In the genomic region with DNA sequence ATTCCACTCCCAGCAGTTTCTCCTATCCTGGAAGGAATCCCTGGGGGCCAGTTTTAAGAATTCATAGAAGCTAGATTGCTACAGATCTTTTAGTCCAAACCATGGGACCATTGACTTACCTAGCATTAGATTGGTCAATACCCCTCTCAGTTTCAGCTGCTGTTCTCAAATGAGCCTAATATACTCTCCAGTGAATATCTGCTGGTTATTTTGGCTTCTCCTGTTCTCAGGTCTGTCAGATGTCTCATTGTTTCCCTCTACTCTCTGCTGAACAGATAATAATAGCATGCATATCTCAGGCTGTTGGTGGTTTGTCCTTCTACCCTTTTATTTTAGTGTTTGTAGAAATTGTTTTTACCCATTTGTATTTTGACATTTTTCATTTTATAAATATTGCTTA, we compare ENCODE assay signal across 26 cellular contexts.
DNase-seq lines count a peak whose midpoint lies in the region; ATAC-seq, FAIRE-seq and TF ChIP-seq lines count a peak whose summit lies in the region.
"Had no signal": no experiment of that assay in that cellular context is flagged by ENCODE, and none has a peak within 500 bp of the region (broad histone marks: within the 10 kb centered on the region; RNA-seq: fewer than 3 reads in every experiment).

No MANE protein-coding gene starts in this region.

- peaks cover 10% of the 10 kb centered on the region for H3K9me3 Mint-ChIP-seq in activated T-helper 2 cell treated with anti-CD3 and anti-CD28 coated beads, Interferon-gamma antibody, Interleukin-2, Interleukin-4, amounts not matched to agents 10 μg/mL and 5 μg/mL and 100 μg/mL, durations not matched to agents 14 hours and 24 hours and 36 hours

- no peak for ATAC-seq in foreskin keratinocyte
- peak; percentile 31 to 43 for ATAC-seq in gastrocnemius medialis
- ATAC-seq in omental fat pad (ENCODE audit: low FRiP score): no peak
- ATAC-seq: A549 had no signal

- peak; percentile 76 for FAIRE-seq in D721Med (lab: Jason Lieb, UNC)
- FAIRE-seq: A549, G401.6, GM12891, RCC 7860 had no signal

- H3K36me3 ChIP-seq in left ventricle myocardium inferior (no peaks in the 10 kb centered on the region), gastrocnemius medialis (no peaks in the 10 kb centered on the region)
- H3K36me3 ChIP-seq: BLaER1 treated with 17β-estradiol and CSF1 and Interleukin-3, amounts not matched to agents 10 nM and 100 nM; HAP-1; SJSA1 had no signal

- H3K9me3 ChIP-seq in left ventricle myocardium inferior (replicated peaks) (peaks cover 22% of the 10 kb centered on the region), gastrocnemius medialis (no peaks in the 10 kb centered on the region)
- H3K9me3 ChIP-seq: HAP-1, SJSA1 had no signal

- H3K4me3 ChIP-seq in left ventricle myocardium inferior (peak overlapping the region; percentile 20), gastrocnemius medialis (no peak overlapping the region)
- H3K4me3 ChIP-seq: A549; BLaER1 treated with 17β-estradiol and CSF1 and Interleukin-3, amounts not matched to agents 10 nM and 100 nM; HAP-1; SJSA1 had no signal

- no peaks in the 10 kb centered on the region for H3K4me1 Mint-ChIP-seq in activated T-helper 2 cell treated with anti-CD3 and anti-CD28 coated beads, Interferon-gamma antibody, Interleukin-2, Interleukin-4, amounts not matched to agents 10 μg/mL and 5 μg/mL and 100 μg/mL, durations not matched to agents 14 hours and 24 hours and 36 hours (ENCODE audit: low read depth)

- intact Hi-C loops in left ventricle myocardium inferior (cut with micrococcal nuclease) (no loop called here), gastrocnemius medialis (cut with DNase I; ENCODE audit: low total_unique reads) (no loop called here)
- intact Hi-C loops in activated T-helper 2 cell treated with anti-CD3 and anti-CD28 coated beads, Interferon-gamma antibody, Interleukin-2, Interleukin-4, amounts not matched to agents 10 μg/mL and 5 μg/mL and 100 μg/mL, durations not matched to agents 14 hours and 24 hours and 36 hours (cut with micrococcal nuclease): no loop called here

- in situ Hi-C loops in gastrocnemius medialis (cut with MboI; ENCODE audit: low sequenced_read_pairs in 4 of 4): no loop called here

- peak overlapping the region; percentile 4 for H3K27ac ChIP-seq in foreskin keratinocyte
- peak overlapping the region; percentile 90 for H3K27ac ChIP-seq in left ventricle myocardium inferior (replicated peaks)
- H3K27ac ChIP-seq in gastrocnemius medialis: peak overlapping the region; percentile 46 to 72 (median 60)
- H3K27ac ChIP-seq: A549; BLaER1 treated with 17β-estradiol and CSF1 and Interleukin-3, amounts not matched to agents 10 nM and 100 nM; SJSA1 had no signal

- H3K4me1 ChIP-seq in foreskin keratinocyte: peaks cover 16% of the 10 kb centered on the region
- peaks cover 81% of the 10 kb centered on the region for H3K4me1 ChIP-seq in left ventricle myocardium inferior
- peaks cover 18 to 44% of the 10 kb centered on the region in 2 donors for H3K4me1 ChIP-seq in gastrocnemius medialis
- H3K4me1 ChIP-seq: A549; BLaER1 treated with 17β-estradiol and CSF1 and Interleukin-3, amounts not matched to agents 10 nM and 100 nM; HAP-1; SJSA1 had no signal

- H3K27ac Mint-ChIP-seq in activated T-helper 2 cell treated with anti-CD3 and anti-CD28 coated beads, Interferon-gamma antibody, Interleukin-2, Interleukin-4, amounts not matched to agents 10 μg/mL and 5 μg/mL and 100 μg/mL, durations not matched to agents 14 hours and 24 hours and 36 hours: no peak overlapping the region
- H3K27ac Mint-ChIP-seq: CD4-positive, alpha-beta T cell had no signal

- DNase-seq in D721Med (ENCODE audit: insufficient read length, low spot score): no peak
- no peak for DNase-seq in foreskin keratinocyte
- no peak for DNase-seq in left ventricle myocardium inferior
- no peak for DNase-seq in gastrocnemius medialis
- no peak for DNase-seq in HEK293T (ENCODE audit: extremely low spot score)
- no peak for DNase-seq in activated T-helper 2 cell treated with anti-CD3 and anti-CD28 coated beads, Interferon-gamma antibody, Interleukin-2, Interleukin-4, amounts not matched to agents 10 μg/mL and 5 μg/mL and 100 μg/mL, durations not matched to agents 14 hours and 24 hours and 36 hours (ENCODE audit: low spot score)
- no peak for DNase-seq in omental fat pad (ENCODE audit: low spot score)
- DNase-seq: AML-193; CD4-positive, alpha-beta T cell; DMS53; GOT3; KBM-7; MV-4-11; NCI-H1105; NCI-H1436 treated with DMSO at 0.1 percent for 48 hours; NCI-H187 treated with DMSO at 0.1 percent for 48 hours; NCI-H446; NCI-H524 treated with DMSO at 0.1 percent for 48 hours; NCI-H774 had no signal

- H3K27me3 Mint-ChIP-seq in activated T-helper 2 cell treated with anti-CD3 and anti-CD28 coated beads, Interferon-gamma antibody, Interleukin-2, Interleukin-4, amounts not matched to agents 10 μg/mL and 5 μg/mL and 100 μg/mL, durations not matched to agents 14 hours and 24 hours and 36 hours (ENCODE audit: low read depth): no peaks in the 10 kb centered on the region

- TF ChIP-seq CTCF in D721Med (IDR thresholded peaks at IDR 0.05; ENCODE audit: insufficient read depth, missing control alignments) (no peak), foreskin keratinocyte (conservative IDR thresholded peaks at IDR 0.05) (no peak), left ventricle myocardium inferior (IDR thresholded peaks at IDR 0.05; ENCODE audit: borderline replicate concordance) (no peak), gastrocnemius medialis (IDR thresholded peaks at IDR 0.05 in 4 of 5, conservative IDR thresholded peaks at IDR 0.05 in 1 of 5) (no peak), omental fat pad (IDR thresholded peaks at IDR 0.05) (no peak)

- no peak overlapping the region for H3K4me3 Mint-ChIP-seq in activated T-helper 2 cell treated with anti-CD3 and anti-CD28 coated beads, Interferon-gamma antibody, Interleukin-2, Interleukin-4, amounts not matched to agents 10 μg/mL and 5 μg/mL and 100 μg/mL, durations not matched to agents 14 hours and 24 hours and 36 hours (ENCODE audit: low read depth)
- H3K4me3 Mint-ChIP-seq: CD4-positive, alpha-beta T cell had no signal

- CTCF ChIA-PET in HEK293T (lab: Yijun Ruan, JAX): interaction anchor here (0.6 kb wide), 1 partner anchor 941 kb away, joined by 4 read pairs; no protein-coding TSS in a partner anchor

- no peaks in the 10 kb centered on the region for H3K27me3 ChIP-seq in foreskin keratinocyte
- no peaks in the 10 kb centered on the region for H3K27me3 ChIP-seq in left ventricle myocardium inferior (ENCODE audit: low read depth)
- no peaks in the 10 kb centered on the region for H3K27me3 ChIP-seq in gastrocnemius medialis
- H3K27me3 ChIP-seq: BLaER1 treated with 17β-estradiol and CSF1 and Interleukin-3, amounts not matched to agents 10 nM and 100 nM; SJSA1 had no signal

- no peak for TF ChIP-seq POLR2A in gastrocnemius medialis (IDR thresholded peaks at IDR 0.05)

- POLR2A ChIA-PET in HEK293T (lab: Yijun Ruan, JAX): no interaction called here

- no peaks in the 10 kb centered on the region for H3K36me3 Mint-ChIP-seq in activated T-helper 2 cell treated with anti-CD3 and anti-CD28 coated beads, Interferon-gamma antibody, Interleukin-2, Interleukin-4, amounts not matched to agents 10 μg/mL and 5 μg/mL and 100 μg/mL, durations not matched to agents 14 hours and 24 hours and 36 hours (ENCODE audit: low read depth)

TF ChIP-seq in HEK293T, 16 proteins besides CTCF, POLR2A, EP300 and RAD21:
- TF ChIP-seq TARDBP (IDR thresholded peaks at IDR 0.05): no peak

Comparison
In these comparisons a context has a peak if more than half of its experiments do, and no peak if none do; other contexts are left out.
1. ATAC-seq: peak in gastrocnemius medialis (2 of 2); none in foreskin keratinocyte (single experiment) and omental fat pad (single experiment).
2. H3K27ac ChIP-seq: peak in every context shown above with its lines; median percentile 90 in left ventricle myocardium inferior; 60 in gastrocnemius medialis; 4 in foreskin keratinocyte.